ENCODE assay signal across 8 cellular contexts in the genomic region with DNA sequence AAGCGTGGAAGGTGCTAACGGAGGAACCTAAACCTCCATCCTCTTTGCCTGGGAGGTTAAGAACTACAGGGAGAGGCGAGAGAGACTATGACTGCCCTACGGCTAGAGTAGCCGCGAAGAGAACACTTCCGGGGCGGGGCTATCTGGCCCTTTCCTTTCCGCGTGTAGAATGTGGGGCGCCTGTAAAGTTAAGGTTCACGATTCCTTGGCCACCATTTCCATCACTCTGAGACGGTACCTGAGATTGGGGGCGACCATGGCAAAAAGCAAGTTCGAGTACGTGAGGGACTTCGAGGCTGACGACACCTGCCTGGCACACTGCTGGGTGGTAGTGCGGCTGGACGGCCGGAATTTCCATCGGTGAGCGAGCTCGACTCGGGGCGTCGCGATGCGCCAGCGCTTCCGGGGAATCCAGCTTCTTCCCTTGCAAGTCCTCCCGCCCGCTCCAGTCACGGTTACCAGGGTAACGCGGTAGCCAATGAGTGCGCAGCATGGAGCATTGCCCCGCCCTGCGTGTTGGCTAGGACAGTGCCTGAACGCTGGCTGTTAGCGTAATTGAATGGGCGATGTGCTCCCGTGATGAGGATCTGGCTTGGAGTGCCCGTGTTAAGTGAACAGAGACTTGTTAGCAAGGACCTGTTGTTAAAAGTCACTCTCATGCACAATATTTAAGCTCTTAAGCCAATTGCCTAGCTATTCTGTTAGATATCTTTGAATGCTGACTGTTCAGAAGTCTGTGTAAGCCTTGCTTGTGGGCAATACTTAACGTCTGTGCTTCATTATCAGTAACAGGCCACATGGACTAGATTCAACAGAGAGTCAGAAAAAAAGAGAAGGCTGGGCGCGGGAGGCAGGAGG. TPM values are rescaled to one million over a fixed set of nuclear protein-coding genes. Genes with fewer than 3 reads are reported as not detected.
DNase-seq lines count a peak whose midpoint lies in the region; ATAC-seq and TF ChIP-seq lines count a peak whose summit lies in the region.

Gene THG1L (plus strand): TSS at position 149 of the 858 bp plus-strand sequence. CDS start 21 bp downstream, at position 170.

- ATAC-seq in GM19438 (IDR thresholded peaks at IDR 0.05; ENCODE audit: low read depth, unreplicated experiment) = peak; percentile 96
- ATAC-seq in HG03575 (IDR thresholded peaks at IDR 0.05; ENCODE audit: extremely low read depth, insufficient number of reproducible peaks, low FRiP score, unreplicated experiment) = peak; percentile 75
- peak; percentile 99 to 100 (median 100) for ATAC-seq in right lobe of liver

- no peaks in the 10 kb centered on the region for H3K9me3 ChIP-seq in right lobe of liver

- CTCF ChIA-PET in activated CD4-positive, alpha-beta memory T cell treated with anti-CD3 and anti-CD28 coated beads for 36 hours (lab: Charles Lee) = interaction anchor here (0.6 to 3.8 kb wide), 11 partner anchors 10 to 459 kb away, joined by 3 to 49 read pairs (median 4); partner anchors contain the start of gene LSM11

- peaks cover 0 to 4% (median 0%) of the 10 kb centered on the region in 4 donors for H3K4me1 ChIP-seq in right lobe of liver

- H3K36me3 Mint-ChIP-seq in activated CD4-positive, alpha-beta memory T cell treated with anti-CD3 and anti-CD28 coated beads for 36 hours = peaks cover 21% of the 10 kb centered on the region

- peaks cover 33% of the 10 kb centered on the region for H3K4me1 Mint-ChIP-seq in activated CD4-positive, alpha-beta memory T cell treated with anti-CD3 and anti-CD28 coated beads for 36 hours (ENCODE audit: low read depth)

- intact Hi-C loops in activated CD4-positive, alpha-beta memory T cell treated with anti-CD3 and anti-CD28 coated beads for 36 hours (cut with micrococcal nuclease) = loop anchor here (1.0 to 5.0 kb wide), 8 partner anchors 12 to 589 kb away; partner anchors contain the start of genes CYFIP2, LSM11 and MED7
- intact Hi-C loops in dorsolateral prefrontal cortex (cut with DNase I) = loop anchor here in 1 of 2 donors (2.0 kb wide), 1 partner anchor 589 kb away; the partner anchor contains the start of gene MED7
- intact Hi-C loops in right lobe of liver (cut with DNase I) = no loop called here

- DNase-seq in CD1c-positive myeloid dendritic cell (ENCODE audit: extremely low spot score) = peak; percentile 99
- DNase-seq in NCI-H82 treated with DMSO at 0.1 percent for 48 hours (lab: John Stamatoyannopoulos, UW; ENCODE audit: unreplicated experiment) = peak; percentile 88
- peak; percentile 100 for DNase-seq in activated CD4-positive, alpha-beta memory T cell treated with anti-CD3 and anti-CD28 coated beads for 36 hours
- peak; percentile 100 for DNase-seq in dorsolateral prefrontal cortex
- DNase-seq in right lobe of liver = peak; percentile 97 to 99 (median 99)
- peak; percentile 96 to 98 for DNase-seq in stimulated activated CD4-positive, alpha-beta T cell treated with anti-CD3 and anti-CD28 coated beads, Interleukin-4, amount 100 ng/mL, for 4 hours

- H3K27ac Mint-ChIP-seq in activated CD4-positive, alpha-beta memory T cell treated with anti-CD3 and anti-CD28 coated beads for 36 hours = peak within 1 kb of the TSS; percentile 97

- no peaks in the 10 kb centered on the region for H3K27me3 Mint-ChIP-seq in activated CD4-positive, alpha-beta memory T cell treated with anti-CD3 and anti-CD28 coated beads for 36 hours

- TF ChIP-seq POLR2A in right lobe of liver (IDR thresholded peaks at IDR 0.05) = peak; percentile 90

- no peaks in the 10 kb centered on the region for H3K27me3 ChIP-seq in dorsolateral prefrontal cortex
- no peaks in the 10 kb centered on the region for H3K27me3 ChIP-seq in right lobe of liver

- H3K9me3 Mint-ChIP-seq in activated CD4-positive, alpha-beta memory T cell treated with anti-CD3 and anti-CD28 coated beads for 36 hours = no peaks in the 10 kb centered on the region

- 3% methylated on average over 12 of the region's 47 CpGs for WGBS in right lobe of liver (ENCODE audit: insufficient coverage, low coverage, low lambda C conversion rate, missing lambda C conversion rate)

- H3K36me3 ChIP-seq in right lobe of liver = peaks cover 0 to 6% (median under 1%) of the 10 kb centered on the region in 4 donors

- POLR2A ChIA-PET in activated CD4-positive, alpha-beta memory T cell treated with anti-CD3 and anti-CD28 coated beads for 36 hours (lab: Charles Lee) = interaction anchor here (1.0 to 1.6 kb wide), 6 partner anchors 12 to 380 kb away, joined by 4 to 9 read pairs (median 6); partner anchors contain the start of gene LSM11

- peak within 1 kb of the TSS; percentile 95 for H3K4me3 Mint-ChIP-seq in activated CD4-positive, alpha-beta memory T cell treated with anti-CD3 and anti-CD28 coated beads for 36 hours

- H3K27ac ChIP-seq in dorsolateral prefrontal cortex (peak within 1 kb of the TSS; percentile 68 to 99 (median 94)), right lobe of liver (peak within 1 kb of the TSS; percentile 18 to 79 (median 67))

- H3K4me3 ChIP-seq in dorsolateral prefrontal cortex = peak within 1 kb of the TSS; percentile 61 to 93 (median 78)
- H3K4me3 ChIP-seq in right lobe of liver = peak within 1 kb of the TSS; percentile 58 to 67 (median 67)

- peak in 31 of 56 donors; percentile 0 to 56 (median 23) for TF ChIP-seq CTCF in dorsolateral prefrontal cortex (IDR thresholded peaks at IDR 0.05 in 54 of 56, conservative IDR thresholded peaks at IDR 0.05 in 2 of 56; ENCODE audit: low read depth in 1 of 56, partially characterized antibody in 56 of 56)
- no peak for TF ChIP-seq CTCF in right lobe of liver (IDR thresholded peaks at IDR 0.05)

RNA-seq across cellular contexts. Expression of gene THG1L, which starts in this region (rescaled TPM):
- 10 to 100 TPM; 28.6 to 33.5 TPM for total RNA-seq in activated CD4-positive, alpha-beta memory T cell treated with anti-CD3 and anti-CD28 coated beads for 36 hours
- 1 to 10 TPM; 2.4 to 8.6 (median 5.0) TPM for total RNA-seq in dorsolateral prefrontal cortex
- 1 to 10 TPM; 3.3 to 7.8 (median 5.5) TPM for total RNA-seq in right lobe of liver

Comparison
In these comparisons a context has a peak if more than half of its experiments do, and no peak if none do; other contexts are left out.
1. Peak in every context shown above with its lines: DNase-seq, ATAC-seq, H3K4me3 ChIP-seq and H3K27ac ChIP-seq.
2. CTCF ChIP-seq: peak in dorsolateral prefrontal cortex (31 of 56); none in right lobe of liver (0 of 4).